In the genomic region with DNA sequence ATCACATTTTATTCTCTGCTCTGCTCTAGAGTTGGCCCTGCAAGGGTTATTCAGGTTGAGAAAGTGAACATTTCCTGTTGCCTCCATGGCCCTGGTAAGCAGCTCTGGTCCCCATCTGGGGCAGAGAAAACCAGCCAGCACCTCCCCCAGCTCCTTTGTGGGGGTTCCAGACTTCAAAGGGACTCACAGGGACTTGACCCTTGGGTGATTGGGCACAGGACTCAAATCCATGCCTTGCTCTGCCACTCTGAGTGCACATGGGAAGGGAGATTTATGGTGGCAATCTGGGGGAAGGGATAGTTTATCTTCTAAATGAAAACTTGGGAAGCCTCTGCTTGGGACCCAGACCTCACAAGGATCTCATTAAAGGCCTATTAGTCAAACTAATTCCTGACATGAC, we compare ENCODE assay signal across 1 cellular context.
A peak's percentile ranks its signal among the peaks of the same experiment; 100 is the strongest.
TF ChIP-seq lines count a peak whose summit lies in the region.

No MANE protein-coding gene starts in this region.

TF ChIP-seq in HEK293, 187 proteins besides CTCF, POLR2A, EP300 and RAD21 (continued from another document):
- TF ChIP-seq ZNF514 (tag by site-specific recombination; IDR thresholded peaks at IDR 0.05), result no peak
- TF ChIP-seq ZNF274 (IDR thresholded peaks at IDR 0.05; ENCODE audit: low read length), result no peak
- TF ChIP-seq ZNF274 (tag by site-specific recombination; IDR thresholded peaks at IDR 0.05; ENCODE audit: borderline replicate concordance), result no peak
- TF ChIP-seq TRIM28 (IDR thresholded peaks at IDR 0.05; ENCODE audit: borderline replicate concordance, low read length), result 0 out of 2 replicates have a peak, but pooled peaks have one; percentile 6
- no peak for TF ChIP-seq ZNF561 (tag by site-specific recombination; IDR thresholded peaks at IDR 0.05; ENCODE audit: borderline replicate concordance)
- no peak for TF ChIP-seq ZNF626 (tag by site-specific recombination; IDR thresholded peaks at IDR 0.05)
- TF ChIP-seq, protein P1, sequence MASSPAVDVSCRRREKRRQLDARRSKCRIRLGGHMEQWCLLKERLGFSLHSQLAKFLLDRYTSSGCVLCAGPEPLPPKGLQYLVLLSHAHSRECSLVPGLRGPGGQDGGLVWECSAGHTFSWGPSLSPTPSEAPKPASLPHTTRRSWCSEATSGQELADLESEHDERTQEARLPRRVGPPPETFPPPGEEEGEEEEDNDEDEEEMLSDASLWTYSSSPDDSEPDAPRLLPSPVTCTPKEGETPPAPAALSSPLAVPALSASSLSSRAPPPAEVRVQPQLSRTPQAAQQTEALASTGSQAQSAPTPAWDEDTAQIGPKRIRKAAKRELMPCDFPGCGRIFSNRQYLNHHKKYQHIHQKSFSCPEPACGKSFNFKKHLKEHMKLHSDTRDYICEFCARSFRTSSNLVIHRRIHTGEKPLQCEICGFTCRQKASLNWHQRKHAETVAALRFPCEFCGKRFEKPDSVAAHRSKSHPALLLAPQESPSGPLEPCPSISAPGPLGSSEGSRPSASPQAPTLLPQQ (tag by site-specific recombination; IDR thresholded peaks at IDR 0.05), result no peak
- TF ChIP-seq, protein P2, sequence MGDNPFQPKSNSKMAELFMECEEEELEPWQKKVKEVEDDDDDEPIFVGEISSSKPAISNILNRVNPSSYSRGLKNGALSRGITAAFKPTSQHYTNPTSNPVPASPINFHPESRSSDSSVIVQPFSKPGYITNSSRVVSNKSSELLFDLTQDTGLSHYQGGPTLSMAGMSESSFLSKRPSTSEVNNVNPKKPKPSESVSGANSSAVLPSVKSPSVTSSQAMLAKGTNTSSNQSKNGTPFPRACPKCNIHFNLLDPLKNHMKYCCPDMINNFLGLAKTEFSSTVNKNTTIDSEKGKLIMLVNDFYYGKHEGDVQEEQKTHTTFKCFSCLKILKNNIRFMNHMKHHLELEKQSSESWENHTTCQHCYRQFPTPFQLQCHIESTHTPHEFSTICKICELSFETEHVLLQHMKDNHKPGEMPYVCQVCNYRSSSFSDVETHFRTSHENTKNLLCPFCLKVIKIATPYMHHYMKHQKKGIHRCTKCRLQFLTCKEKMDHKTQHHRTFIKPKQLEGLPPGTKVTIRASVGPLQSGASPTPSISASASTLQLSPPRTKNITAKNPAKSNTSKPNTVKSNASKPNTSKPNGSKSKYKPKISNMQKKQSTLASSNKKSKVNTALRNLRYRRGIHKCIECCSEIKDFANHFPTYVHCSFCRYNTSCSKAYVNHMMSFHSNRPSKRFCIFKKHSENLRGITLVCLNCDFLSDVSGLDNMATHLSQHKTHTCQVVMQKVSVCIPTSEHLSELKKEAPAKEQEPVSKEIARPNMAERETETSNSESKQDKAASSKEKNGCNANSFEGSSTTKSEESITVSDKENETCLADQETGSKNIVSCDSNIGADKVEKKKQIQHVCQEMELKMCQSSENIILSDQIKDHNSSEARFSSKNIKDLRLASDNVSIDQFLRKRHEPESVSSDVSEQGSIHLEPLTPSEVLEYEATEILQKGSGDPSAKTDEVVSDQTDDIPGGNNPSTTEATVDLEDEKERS (tag by site-specific recombination; IDR thresholded peaks at IDR 0.05), result no peak
- TF ChIP-seq, protein P3, sequence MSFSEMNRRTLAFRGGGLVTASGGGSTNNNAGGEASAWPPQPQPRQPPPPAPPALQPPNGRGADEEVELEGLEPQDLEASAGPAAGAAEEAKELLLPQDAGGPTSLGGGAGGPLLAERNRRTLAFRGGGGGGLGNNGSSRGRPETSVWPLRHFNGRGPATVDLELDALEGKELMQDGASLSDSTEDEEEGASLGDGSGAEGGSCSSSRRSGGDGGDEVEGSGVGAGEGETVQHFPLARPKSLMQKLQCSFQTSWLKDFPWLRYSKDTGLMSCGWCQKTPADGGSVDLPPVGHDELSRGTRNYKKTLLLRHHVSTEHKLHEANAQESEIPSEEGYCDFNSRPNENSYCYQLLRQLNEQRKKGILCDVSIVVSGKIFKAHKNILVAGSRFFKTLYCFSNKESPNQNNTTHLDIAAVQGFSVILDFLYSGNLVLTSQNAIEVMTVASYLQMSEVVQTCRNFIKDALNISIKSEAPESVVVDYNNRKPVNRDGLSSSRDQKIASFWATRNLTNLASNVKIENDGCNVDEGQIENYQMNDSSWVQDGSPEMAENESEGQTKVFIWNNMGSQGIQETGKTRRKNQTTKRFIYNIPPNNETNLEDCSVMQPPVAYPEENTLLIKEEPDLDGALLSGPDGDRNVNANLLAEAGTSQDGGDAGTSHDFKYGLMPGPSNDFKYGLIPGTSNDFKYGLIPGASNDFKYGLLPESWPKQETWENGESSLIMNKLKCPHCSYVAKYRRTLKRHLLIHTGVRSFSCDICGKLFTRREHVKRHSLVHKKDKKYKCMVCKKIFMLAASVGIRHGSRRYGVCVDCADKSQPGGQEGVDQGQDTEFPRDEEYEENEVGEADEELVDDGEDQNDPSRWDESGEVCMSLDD (tag by site-specific recombination; IDR thresholded peaks at IDR 0.05), result no peak
- TF ChIP-seq ZBTB21 (tag by site-specific recombination; IDR thresholded peaks at IDR 0.05), result no peak
- TF ChIP-seq, protein P4, sequence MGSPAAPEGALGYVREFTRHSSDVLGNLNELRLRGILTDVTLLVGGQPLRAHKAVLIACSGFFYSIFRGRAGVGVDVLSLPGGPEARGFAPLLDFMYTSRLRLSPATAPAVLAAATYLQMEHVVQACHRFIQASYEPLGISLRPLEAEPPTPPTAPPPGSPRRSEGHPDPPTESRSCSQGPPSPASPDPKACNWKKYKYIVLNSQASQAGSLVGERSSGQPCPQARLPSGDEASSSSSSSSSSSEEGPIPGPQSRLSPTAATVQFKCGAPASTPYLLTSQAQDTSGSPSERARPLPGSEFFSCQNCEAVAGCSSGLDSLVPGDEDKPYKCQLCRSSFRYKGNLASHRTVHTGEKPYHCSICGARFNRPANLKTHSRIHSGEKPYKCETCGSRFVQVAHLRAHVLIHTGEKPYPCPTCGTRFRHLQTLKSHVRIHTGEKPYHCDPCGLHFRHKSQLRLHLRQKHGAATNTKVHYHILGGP (tag by site-specific recombination; IDR thresholded peaks at IDR 0.05), result no peak
- peak; percentile 81 for TF ChIP-seq GLIS1 (tag by site-specific recombination; IDR thresholded peaks at IDR 0.05)
